ENCODE assay signal across 19 cellular contexts in the genomic region with DNA sequence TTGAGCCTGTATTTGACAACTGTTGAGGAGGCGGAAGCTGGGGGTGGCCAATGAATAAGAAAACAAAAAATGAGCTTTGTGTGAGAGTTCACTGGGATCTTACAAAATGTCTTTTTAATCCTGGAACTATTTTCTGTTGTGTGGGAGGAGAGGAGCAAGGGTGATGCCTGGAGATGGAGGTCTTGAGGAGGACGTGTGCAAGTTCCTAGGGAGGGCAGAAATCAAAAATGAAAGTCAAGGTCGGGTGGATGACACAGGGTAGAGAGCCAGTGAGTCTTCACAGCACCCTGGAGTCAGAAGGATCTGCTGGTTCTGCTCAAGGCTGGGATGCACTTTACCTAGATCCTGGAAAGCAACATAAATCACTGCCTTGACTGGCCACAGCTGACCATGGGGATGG.
DNase-seq lines count a peak whose midpoint lies in the region; ATAC-seq, FAIRE-seq and TF ChIP-seq lines count a peak whose summit lies in the region.
"Had no signal": no experiment of that assay in that cellular context is flagged by ENCODE, and none has a peak within 500 bp of the region (broad histone marks: within the 10 kb centered on the region; RNA-seq: fewer than 3 reads in every experiment).

No MANE protein-coding gene starts in this region.

- H3K27ac Mint-ChIP-seq in T-helper 2 cell treated with Interferon-gamma antibody and Interleukin-4, amounts not matched to agents 5 μg/mL and 100 μg/mL, for 36 hours, result no peak overlapping the region
- H3K27ac Mint-ChIP-seq in activated CD8-positive, alpha-beta T cell treated with anti-CD3 and anti-CD28 coated beads, Interleukin-2, amount 10 ng/mL, durations not matched to agents 7 days and 5 days, result no peak overlapping the region

- TF ChIP-seq POLR2A in HepG2 (IDR thresholded peaks at IDR 0.05; ENCODE audit: insufficient read depth in 1 of 2, low read depth in 2 of 2, low read length in 2 of 2) (no peak), right lobe of liver (IDR thresholded peaks at IDR 0.05) (no peak)

- H3K79me2 ChIP-seq in HepG2 (ENCODE audit: insufficient read depth, low read length), result no peaks in the 10 kb centered on the region

- H4K20me1 ChIP-seq in HepG2 (ENCODE audit: insufficient read depth, low read length), result no peaks in the 10 kb centered on the region

- no peak for TF ChIP-seq RAD21 in HepG2 (CRISPR knock-in tag; IDR thresholded peaks at IDR 0.05)

- in situ Hi-C loops in HepG2 (cut with HindIII; ENCODE audit: extremely low pct_ligation_motif_present, low pct_unique_long_range_greater_than_20kb), result loop anchor here (25.0 kb wide), 3 partner anchors 320 to 795 kb away; partner anchors contain the start of gene COX7A2L

- no peak for FAIRE-seq in HepG2 (lab: Jason Lieb, UNC)

- intact Hi-C loops in HepG2 (cut with micrococcal nuclease; ENCODE audit: unreplicated experiment), result loop anchor here (5.0 kb wide), 1 partner anchor 370 kb away; no protein-coding TSS in a partner anchor
- intact Hi-C loops in right lobe of liver (cut with DNase I), result loop anchor here in 1 of 2 donors (5.0 kb wide), 1 partner anchor 220 kb away; no protein-coding TSS in a partner anchor

- H3K27me3 Mint-ChIP-seq in T-helper 2 cell treated with Interferon-gamma antibody and Interleukin-4, amounts not matched to agents 5 μg/mL and 100 μg/mL, for 36 hours (ENCODE audit: low read depth), result peaks cover 6% of the 10 kb centered on the region
- H3K27me3 Mint-ChIP-seq in activated CD8-positive, alpha-beta T cell treated with anti-CD3 and anti-CD28 coated beads, Interleukin-2, amount 10 ng/mL, durations not matched to agents 7 days and 5 days (ENCODE audit: low read depth), result peaks cover 16% of the 10 kb centered on the region

- BruUV-seq in HepG2 (replicated peaks; lab: Mats Ljungman, UMichigan), result no TSS peak

- no peaks in the 10 kb centered on the region for H3K9me3 Mint-ChIP-seq in T-helper 2 cell treated with Interferon-gamma antibody and Interleukin-4, amounts not matched to agents 5 μg/mL and 100 μg/mL, for 36 hours
- no peaks in the 10 kb centered on the region for H3K9me3 Mint-ChIP-seq in activated CD8-positive, alpha-beta T cell treated with anti-CD3 and anti-CD28 coated beads, Interleukin-2, amount 10 ng/mL, durations not matched to agents 7 days and 5 days (ENCODE audit: insufficient read depth)
- H3K9me3 Mint-ChIP-seq: stimulated activated naive CD8-positive, alpha-beta T cell treated with anti-CD3 and anti-CD28 coated beads, Interleukin-15, amount 100 ng/mL, for 72 hours had no signal

- H3K36me3 Mint-ChIP-seq in T-helper 2 cell treated with Interferon-gamma antibody and Interleukin-4, amounts not matched to agents 5 μg/mL and 100 μg/mL, for 36 hours (ENCODE audit: low read depth), result no peaks in the 10 kb centered on the region
- H3K36me3 Mint-ChIP-seq in activated CD8-positive, alpha-beta T cell treated with anti-CD3 and anti-CD28 coated beads, Interleukin-2, amount 10 ng/mL, durations not matched to agents 7 days and 5 days (ENCODE audit: low read depth), result no peaks in the 10 kb centered on the region

- peak overlapping the region; percentile 23 for H3K4me3 Mint-ChIP-seq in T-helper 2 cell treated with Interferon-gamma antibody and Interleukin-4, amounts not matched to agents 5 μg/mL and 100 μg/mL, for 36 hours
- no peak overlapping the region for H3K4me3 Mint-ChIP-seq in activated CD8-positive, alpha-beta T cell treated with anti-CD3 and anti-CD28 coated beads, Interleukin-2, amount 10 ng/mL, durations not matched to agents 7 days and 5 days

- CTCF ChIA-PET in HepG2 (lab: Yijun Ruan, JAX; ENCODE audit: low intra/inter-chr PET ratio, low total read pairs), result interaction anchor here (1.4 kb wide), 1 partner anchor 219 kb away, joined by 4 read pairs; no protein-coding TSS in a partner anchor
- CTCF ChIA-PET in activated CD8-positive, alpha-beta T cell treated with anti-CD3 and anti-CD28 coated beads, Interleukin-2, amount 10 ng/mL, durations not matched to agents 7 days and 5 days (lab: Charles Lee), result interaction anchor here (0.8 to 7.7 kb wide), 5 partner anchors 14 to 227 kb away, joined by 3 to 261 read pairs (median 19); no protein-coding TSS in a partner anchor

- H3K4me1 Mint-ChIP-seq in T-helper 2 cell treated with Interferon-gamma antibody and Interleukin-4, amounts not matched to agents 5 μg/mL and 100 μg/mL, for 36 hours (ENCODE audit: low read depth), result no peaks in the 10 kb centered on the region
- H3K4me1 Mint-ChIP-seq in activated CD8-positive, alpha-beta T cell treated with anti-CD3 and anti-CD28 coated beads, Interleukin-2, amount 10 ng/mL, durations not matched to agents 7 days and 5 days (ENCODE audit: low read depth), result peaks cover 1% of the 10 kb centered on the region

- H3K27ac ChIP-seq in HepG2 (ENCODE audit: extremely low read length, insufficient read depth, low read length) (no peak overlapping the region), right lobe of liver (no peak overlapping the region)
- H3K27ac ChIP-seq: gastrocnemius medialis, neutrophil, skin epidermis had no signal

- H3K27me3 ChIP-seq in HepG2 (ENCODE audit: control insufficient read depth in 1 of 2, insufficient read depth in 2 of 2, low read length in 2 of 2) (peaks cover 2 to 36% of the 10 kb centered on the region in 2 experiments; a peak in 2 of 5 replicates), right lobe of liver (no peaks in the 10 kb centered on the region)
- H3K27me3 ChIP-seq: gastrocnemius medialis had no signal

- WGBS in HepG2 (ENCODE audit: low lambda C conversion rate), result 36% methylated on average over 3 of the region's 3 CpGs
- WGBS in right lobe of liver (ENCODE audit: insufficient coverage, low coverage, low lambda C conversion rate, missing lambda C conversion rate), result 45% methylated on average over 3 of the region's 3 CpGs

- no peak for DNase-seq in HepG2 (ENCODE audit: low spot score)
- DNase-seq in right lobe of liver, result no peak
- DNase-seq in T-helper 2 cell treated with Interferon-gamma antibody and Interleukin-4, amounts not matched to agents 5 μg/mL and 100 μg/mL, for 36 hours (ENCODE audit: low spot score), result no peak
- DNase-seq in iris pigment epithelial cell (ENCODE audit: low read depth), result peak; percentile 17
- DNase-seq in DMS53 treated with DMSO at 0.1 percent for 48 hours (lab: John Stamatoyannopoulos, UW; ENCODE audit: unreplicated experiment), result no peak
- DNase-seq in activated CD8-positive, alpha-beta T cell treated with anti-CD3 and anti-CD28 coated beads, Interleukin-2, amount 10 ng/mL, durations not matched to agents 7 days and 5 days, result no peak
- DNase-seq in NK-92 (lab: John Stamatoyannopoulos, UW; ENCODE audit: unreplicated experiment), result no peak
- DNase-seq: activated CD4-positive, alpha-beta T cell treated with anti-CD3 and anti-CD28 coated beads for 48 hours; activated effector memory CD4-positive, alpha-beta T cell treated with anti-CD3 and anti-CD28 coated beads, Interleukin-2, amount 50 U/mL, for 16 hours; DMS 273 treated with DMSO at 0.1 percent for 48 hours; effector CD8-positive, alpha-beta T cell; gastrocnemius medialis; mesendoderm; NCI-H1930; NCI-H510A treated with DMSO at 0.1 percent for 48 hours; stimulated activated naive CD8-positive, alpha-beta T cell treated with anti-CD3 and anti-CD28 coated beads, Interleukin-15, amount 100 ng/mL, for 72 hours had no signal

- no peaks in the 10 kb centered on the region for H3K36me3 ChIP-seq in HepG2 (replicated peaks in 1 of 2; ENCODE audit: control insufficient read depth in 1 of 2, insufficient read depth in 2 of 2, low read length in 2 of 2)
- H3K36me3 ChIP-seq in right lobe of liver, result no peaks in the 10 kb centered on the region
- H3K36me3 ChIP-seq: gastrocnemius medialis, neutrophil had no signal

- H3K9me3 ChIP-seq in HepG2 (ENCODE audit: low read length) (no peaks in the 10 kb centered on the region), right lobe of liver (no peaks in the 10 kb centered on the region)
- H3K9me3 ChIP-seq: gastrocnemius medialis, neutrophil had no signal

- H3K4me3 ChIP-seq in HepG2 (replicated peaks in 1 of 3; ENCODE audit: insufficient read depth in 1 of 3, low read depth in 2 of 3, low read length in 3 of 3), result no peak overlapping the region
- H3K4me3 ChIP-seq in right lobe of liver, result no peak overlapping the region
- H3K4me3 ChIP-seq: gastrocnemius medialis, skin epidermis had no signal

- TF ChIP-seq CTCF in HepG2 (CRISPR knock-in tag; IDR thresholded peaks at IDR 0.05) (no peak), right lobe of liver (IDR thresholded peaks at IDR 0.05) (no peak)

- POLR2A ChIA-PET in HepG2 (lab: Yijun Ruan, JAX), result interaction anchor here (1.0 to 2.1 kb wide), 2 partner anchors 188 to 220 kb away, joined by 4 to 8 read pairs; no protein-coding TSS in a partner anchor
- POLR2A ChIA-PET in activated CD8-positive, alpha-beta T cell treated with anti-CD3 and anti-CD28 coated beads, Interleukin-2, amount 10 ng/mL, durations not matched to agents 7 days and 5 days (lab: Charles Lee), result no interaction called here

- H2AFZ ChIP-seq in HepG2 (ENCODE audit: low read length), result no peak overlapping the region

- ATAC-seq in HepG2, result no peak
- ATAC-seq in right lobe of liver, result no peak
- ATAC-seq in activated CD8-positive, alpha-beta T cell treated with anti-CD3 and anti-CD28 coated beads, Interleukin-2, amount 10 ng/mL, durations not matched to agents 7 days and 5 days, result no peak
- no peak for ATAC-seq in GM19452 (IDR thresholded peaks at IDR 0.05; ENCODE audit: unreplicated experiment)
- ATAC-seq: gastrocnemius medialis; stimulated activated naive CD8-positive, alpha-beta T cell treated with anti-CD3 and anti-CD28 coated beads, Interleukin-15, amount 100 ng/mL, for 72 hours had no signal

- H3K9ac ChIP-seq in HepG2 (ENCODE audit: insufficient read depth, low read depth, low read length), result no peak overlapping the region

- TF ChIP-seq EP300 in HepG2 (IDR thresholded peaks at IDR 0.05; ENCODE audit: low read depth in 2 of 2, low read length in 2 of 2) (no peak), HepG2 (CRISPR knock-in tag; IDR thresholded peaks at IDR 0.05; ENCODE audit: borderline replicate concordance) (no peak)

- peak overlapping the region; percentile 52; the same call in 1 of the 2 replicates for H3K4me2 ChIP-seq in HepG2 (ENCODE audit: low read depth, low read length)

- H3K4me1 ChIP-seq in HepG2 (ENCODE audit: insufficient read depth, low read length) (peaks cover 13% of the 10 kb centered on the region), right lobe of liver (no peaks in the 10 kb centered on the region)
